ENCODE assay signal across 9 cellular contexts in genomic region chr7:99497771-99498545, GRCh38. TPM values are rescaled to one million over a fixed set of nuclear protein-coding genes. Genes with fewer than 3 reads are reported as not detected.
A peak's percentile ranks its signal among the peaks of the same experiment; 100 is the strongest.
DNase-seq lines count a peak whose midpoint lies in the region; ATAC-seq and TF ChIP-seq lines count a peak whose summit lies in the region.
"Had no signal": no experiment of that assay in that cellular context is flagged by ENCODE, and none has a peak within 500 bp of the region (broad histone marks: within the 10 kb centered on the region; RNA-seq: fewer than 3 reads in every experiment).

No MANE protein-coding gene starts in this region.

- H3K4me3 ChIP-seq in DND-41 (ENCODE audit: low read depth in 1 of 2, low read length in 2 of 2) (peak overlapping the region; percentile 91 to 96; a peak in 3 of 4 replicates), OCI-LY1 (ENCODE audit: low read depth, low read length, poor library complexity, severe bottlenecking) (peak overlapping the region; percentile 77), osteoblast (ENCODE audit: insufficient read depth, low read length) (peak overlapping the region; percentile 97)

- H3K4me3 Mint-ChIP-seq in effector memory CD8-positive, alpha-beta T cell: peak overlapping the region; percentile 93

- DNase-seq in DND-41 (no peak), osteoblast (ENCODE audit: insufficient read length, low spot score, missing footprints) (no peak), NCI-H146 (lab: John Stamatoyannopoulos, UW) (no peak), AG08396 (ENCODE audit: low spot score) (no peak)
- no peak for DNase-seq in effector memory CD8-positive, alpha-beta T cell
- no peak for DNase-seq in stimulated activated CD4-positive, alpha-beta T cell treated with anti-CD3 and anti-CD28 coated beads, Interleukin-2, amount 100 ng/mL, for 24 hours
- DNase-seq: NCI-H1092 had no signal

- H3K4me2 ChIP-seq in DND-41 (ENCODE audit: insufficient read depth, low read length) (peak overlapping the region; percentile 90), OCI-LY1 (ENCODE audit: low read length) (peak overlapping the region; percentile 94), osteoblast (ENCODE audit: insufficient read depth, low read length) (peak overlapping the region; percentile 99)

- peaks cover 34% of the 10 kb centered on the region for H3K4me1 ChIP-seq in DND-41 (ENCODE audit: insufficient read depth, low read length)
- H3K4me1 ChIP-seq in OCI-LY1 (ENCODE audit: insufficient read depth, low read length, severe bottlenecking): peaks cover 24% of the 10 kb centered on the region
- H3K4me1 ChIP-seq in osteoblast (ENCODE audit: insufficient read depth, low read length): peaks cover 11% of the 10 kb centered on the region

- H4K20me1 ChIP-seq in DND-41 (ENCODE audit: insufficient read depth, low read length) (peaks cover 37% of the 10 kb centered on the region), OCI-LY1 (ENCODE audit: insufficient read depth, low read length) (peaks cover 3% of the 10 kb centered on the region; the same call in 1 of the 2 replicates), osteoblast (ENCODE audit: insufficient read depth, low read length) (peaks cover 17% of the 10 kb centered on the region)

- no peak for TF ChIP-seq CTCF in DND-41 (IDR thresholded peaks at IDR 0.05; ENCODE audit: borderline replicate concordance, extremely low read depth, low read length, poor library complexity, severe bottlenecking)
- no peak for TF ChIP-seq CTCF in OCI-LY1 (IDR thresholded peaks at IDR 0.05; ENCODE audit: low read length)
- TF ChIP-seq CTCF in osteoblast (IDR thresholded peaks at IDR 0.05; ENCODE audit: extremely low read depth, low read depth, low read length): no peak

- H3K79me2 ChIP-seq in DND-41 (ENCODE audit: insufficient read depth, low read length): peaks cover 83% of the 10 kb centered on the region
- peaks cover 33% of the 10 kb centered on the region for H3K79me2 ChIP-seq in OCI-LY1 (ENCODE audit: insufficient read depth, low read length)
- peaks cover 70% of the 10 kb centered on the region for H3K79me2 ChIP-seq in osteoblast (ENCODE audit: insufficient read depth, low read length)

- no peaks in the 10 kb centered on the region for H3K27me3 ChIP-seq in DND-41 (ENCODE audit: insufficient read depth, low read length, poor library complexity)
- H3K27me3 ChIP-seq in OCI-LY1 (ENCODE audit: insufficient read depth, low read length): no peaks in the 10 kb centered on the region
- H3K27me3 ChIP-seq in osteoblast (ENCODE audit: insufficient read depth, low read length): no peaks in the 10 kb centered on the region

- H3K9me3 ChIP-seq in DND-41 (ENCODE audit: insufficient read depth, low read length, severe bottlenecking): no peaks in the 10 kb centered on the region
- H3K9me3 ChIP-seq in OCI-LY1 (ENCODE audit: low read length): peaks cover 12% of the 10 kb centered on the region
- H3K9me3 ChIP-seq in osteoblast (ENCODE audit: low read depth, low read length): peaks cover 12% of the 10 kb centered on the region

- H3K9ac ChIP-seq in DND-41 (ENCODE audit: low read depth, low read length) (peak overlapping the region; percentile 79), OCI-LY1 (ENCODE audit: low read length) (peak overlapping the region; percentile 78)

- no peak overlapping the region for H2AFZ ChIP-seq in DND-41 (ENCODE audit: low read depth, low read length)
- H2AFZ ChIP-seq in OCI-LY1 (ENCODE audit: low read length): no peak overlapping the region
- no peak overlapping the region for H2AFZ ChIP-seq in osteoblast (ENCODE audit: low read length)

- H3K9me3 Mint-ChIP-seq in effector memory CD8-positive, alpha-beta T cell: no peaks in the 10 kb centered on the region

- H3K36me3 ChIP-seq in DND-41 (ENCODE audit: insufficient read depth, low read length) (peaks cover 55% of the 10 kb centered on the region), OCI-LY1 (ENCODE audit: insufficient read depth, low read length) (peaks cover 56% of the 10 kb centered on the region), osteoblast (ENCODE audit: insufficient read depth, low read length) (peaks cover 34% of the 10 kb centered on the region)

- ATAC-seq in DND-41 (ENCODE audit: insufficient read depth, low read depth) (peak; percentile 56), GM19328 (IDR thresholded peaks at IDR 0.05; ENCODE audit: unreplicated experiment) (no peak)
- no peak for ATAC-seq in effector memory CD8-positive, alpha-beta T cell (replicated peaks)

- no peaks in the 10 kb centered on the region for H3F3A ChIP-seq in OCI-LY1 (ENCODE audit: insufficient read depth, low read length)

- no peaks in the 10 kb centered on the region for H3K27me3 Mint-ChIP-seq in effector memory CD8-positive, alpha-beta T cell

- peaks cover 66% of the 10 kb centered on the region for H3K36me3 Mint-ChIP-seq in effector memory CD8-positive, alpha-beta T cell (ENCODE audit: insufficient read depth)

- H3K27ac ChIP-seq in DND-41 (ENCODE audit: low read length) (peak overlapping the region; percentile 52), OCI-LY1 (ENCODE audit: low read depth, low read length, poor library complexity, severe bottlenecking) (no peak overlapping the region), osteoblast (ENCODE audit: low read depth, low read length) (no peak overlapping the region)

- peak overlapping the region; percentile 95 to 96 for H3K27ac Mint-ChIP-seq in effector memory CD8-positive, alpha-beta T cell

- H3K9me2 ChIP-seq in OCI-LY1 (ENCODE audit: low read depth, low read length): no peaks in the 10 kb centered on the region

- H3K4me1 Mint-ChIP-seq in effector memory CD8-positive, alpha-beta T cell (ENCODE audit: low read depth in 2 of 2): peaks cover 17 to 18% of the 10 kb centered on the region in 2 donors

RNA-seq across cellular contexts. Expression of gene ZNF394, which starts 2.1 kb away (rescaled TPM):
- total RNA-seq in osteoblast: 32.1 and 34.7 TPM in 2 replicates

RNA-seq across cellular contexts. Expression of gene ZKSCAN5, which starts 6.5 kb away (rescaled TPM):
- 12.3 and 12.7 TPM in 2 replicates for total RNA-seq in osteoblast

RNA-seq across cellular contexts. Expression of gene ZNF789, which starts 25.3 kb away (rescaled TPM):
- 5.0 and 6.9 TPM in 2 replicates for total RNA-seq in osteoblast

RNA-seq across cellular contexts. Expression of gene ATP5MF, which starts 32.0 kb away (rescaled TPM):
- total RNA-seq in osteoblast: 330 and 342 TPM in 2 replicates

RNA-seq across cellular contexts. Expression of gene FAM200A, which starts 54.0 kb away (rescaled TPM):
- 7.6 and 8.5 TPM in 2 replicates for total RNA-seq in osteoblast
